Comparison of ENCODE assay signal across 10 cellular contexts in genomic region chr22:16783930-16784354, GRCh38. TPM values are rescaled to one million over a fixed set of nuclear protein-coding genes. Genes with fewer than 3 reads are reported as not detected.
DNase-seq lines count a peak whose midpoint lies in the region; ATAC-seq and TF ChIP-seq lines count a peak whose summit lies in the region.
"Had no signal": no experiment of that assay in that cellular context is flagged by ENCODE, and none has a peak within 500 bp of the region (broad histone marks: within the 10 kb centered on the region; RNA-seq: fewer than 3 reads in every experiment).

No MANE protein-coding gene starts in this region.

- POLR2A ChIA-PET in T-cell (lab: Charles Lee): no interaction called here

- no peak overlapping the region for H3K4me3 Mint-ChIP-seq in T-cell

- H3K36me3 Mint-ChIP-seq in T-cell: no peaks in the 10 kb centered on the region

- CTCF ChIA-PET in T-cell (lab: Charles Lee): no interaction called here

- H3K9me3 Mint-ChIP-seq in T-cell: no peaks in the 10 kb centered on the region

- H3K27ac Mint-ChIP-seq in T-cell: no peak overlapping the region

- in situ Hi-C loops in HAP-1 (cut with MboI; ENCODE audit: low sequenced_read_pairs): no loop called here
- in situ Hi-C loops in GM13976 (cut with MboI; ENCODE audit: low sequenced_read_pairs, unreplicated experiment): loop anchor here (25.0 kb wide), 2 partner anchors 97 to 278 kb away; no protein-coding TSS in a partner anchor

- no peak overlapping the region for H3K4me3 ChIP-seq in HAP-1

- no peaks in the 10 kb centered on the region for H3K4me1 ChIP-seq in HAP-1

- H3K36me3 ChIP-seq in HAP-1 (replicated peaks): no peaks in the 10 kb centered on the region

- H3K27me3 Mint-ChIP-seq in T-cell: peaks cover 0 to 11% of the 10 kb centered on the region in 2 donors

- no peak for TF ChIP-seq CTCF in GM13976 (IDR thresholded peaks at IDR 0.05; ENCODE audit: borderline replicate concordance, control extremely low read depth, extremely low read depth, insufficient read depth, missing control alignments)

- no peaks in the 10 kb centered on the region; the same call in 1 of the 2 replicates for H3K27me3 ChIP-seq in HAP-1 (ENCODE audit: low read depth)

- H3K4me1 Mint-ChIP-seq in T-cell: no peaks in the 10 kb centered on the region

- DNase-seq in D341Med (ENCODE audit: low spot score): peak; percentile 32
- peak; percentile 28 to 33 for DNase-seq in HAP-1 (ENCODE audit: low spot score in 2 of 2)
- peak; percentile 49 for DNase-seq in RKO (ENCODE audit: low spot score)
- peak; percentile 31 for DNase-seq in kidney tubule cell (ENCODE audit: low spot score)
- no peak for DNase-seq in T-cell
- DNase-seq in GM13976 (ENCODE audit: low spot score): no peak
- no peak for DNase-seq in cortex of kidney (lab: John Stamatoyannopoulos, UW)
- no peak for DNase-seq in T1000 (lab: John Stamatoyannopoulos, UW)
- DNase-seq: NCI-H226 had no signal

- no peak for ATAC-seq in T-cell (replicated peaks in 1 of 4)

- H3K9me3 ChIP-seq in HAP-1: no peaks in the 10 kb centered on the region

RNA-seq across cellular contexts. Expression of gene XKR3, which starts 41.3 kb away (rescaled TPM):
- total RNA-seq in T-cell: not detected
- total RNA-seq: osteoblast had no signal

Comparison
In these comparisons a context has a peak if more than half of its experiments do, and no peak if none do; other contexts are left out.
1. DNase-seq: peak in D341Med (single experiment), HAP-1 (2 of 2), RKO (single experiment) and kidney tubule cell (single experiment); none in T-cell (0 of 34), GM13976 (single experiment), cortex of kidney (single experiment) and T1000 (single experiment).